In genomic region chr4:25852105-25852504, GRCh38 we compare ENCODE assay signal across 23 cellular contexts. TPM values are rescaled to one million over a fixed set of nuclear protein-coding genes. Genes with fewer than 3 reads are reported as not detected.
DNase-seq lines count a peak whose midpoint lies in the region; ATAC-seq, FAIRE-seq and TF ChIP-seq lines count a peak whose summit lies in the region.
"Had no signal": no experiment of that assay in that cellular context is flagged by ENCODE, and none has a peak within 500 bp of the region (broad histone marks: within the 10 kb centered on the region; RNA-seq: fewer than 3 reads in every experiment).

No MANE protein-coding gene starts in this region.

- WGBS in endodermal cell (ENCODE audit: insufficient coverage in 1 of 2, insufficient read length in 1 of 2), 2 experiments, result 92 to 100% methylated on average over 1 to 3 of the region's 3 CpGs

- H3K36me3 Mint-ChIP-seq in CD4-positive, CD25-positive, alpha-beta regulatory T cell, result peaks cover 27% of the 10 kb centered on the region
- peaks cover 10% of the 10 kb centered on the region for H3K36me3 Mint-ChIP-seq in activated CD4-positive, alpha-beta memory T cell treated with anti-CD3 and anti-CD28 coated beads for 36 hours
- peaks cover 1 to 9% (median 2%) of the 10 kb centered on the region in 3 donors for H3K36me3 Mint-ChIP-seq in naive thymus-derived CD8-positive, alpha-beta T cell
- no peaks in the 10 kb centered on the region for H3K36me3 Mint-ChIP-seq in endodermal cell (ENCODE audit: low read depth)

- CTCF ChIA-PET in activated CD4-positive, alpha-beta memory T cell treated with anti-CD3 and anti-CD28 coated beads for 36 hours (lab: Charles Lee), result no interaction called here

- no peak for ATAC-seq in CD4-positive, CD25-positive, alpha-beta regulatory T cell (ENCODE audit: low read depth in 2 of 2)
- no peak for ATAC-seq in naive thymus-derived CD8-positive, alpha-beta T cell
- no peak for ATAC-seq in HG03571 (IDR thresholded peaks at IDR 0.05; ENCODE audit: unreplicated experiment)
- ATAC-seq: A549, GM23338 had no signal

- H3K9ac ChIP-seq in endodermal cell (ENCODE audit: extremely low read depth, low read length, poor library complexity, severe bottlenecking), result no peak overlapping the region

- no peak overlapping the region for H3K4me3 Mint-ChIP-seq in CD4-positive, CD25-positive, alpha-beta regulatory T cell
- H3K4me3 Mint-ChIP-seq in activated CD4-positive, alpha-beta memory T cell treated with anti-CD3 and anti-CD28 coated beads for 36 hours, result no peak overlapping the region
- no peak overlapping the region for H3K4me3 Mint-ChIP-seq in naive thymus-derived CD8-positive, alpha-beta T cell
- H3K4me3 Mint-ChIP-seq in endodermal cell, result no peak overlapping the region
- H3K4me3 Mint-ChIP-seq: GM23338 had no signal

- TF ChIP-seq CTCF in endodermal cell (conservative IDR thresholded peaks at IDR 0.05) (no peak), D721Med (IDR thresholded peaks at IDR 0.05; ENCODE audit: insufficient read depth, missing control alignments) (no peak)

- POLR2A ChIA-PET in activated CD4-positive, alpha-beta memory T cell treated with anti-CD3 and anti-CD28 coated beads for 36 hours (lab: Charles Lee), result no interaction called here
- POLR2A ChIA-PET in naive thymus-derived CD8-positive, alpha-beta T cell (lab: Charles Lee), result no interaction called here

- no peaks in the 10 kb centered on the region for H3K27me3 Mint-ChIP-seq in CD4-positive, CD25-positive, alpha-beta regulatory T cell
- no peaks in the 10 kb centered on the region for H3K27me3 Mint-ChIP-seq in activated CD4-positive, alpha-beta memory T cell treated with anti-CD3 and anti-CD28 coated beads for 36 hours
- H3K27me3 Mint-ChIP-seq in naive thymus-derived CD8-positive, alpha-beta T cell, result no peaks in the 10 kb centered on the region
- peaks cover 2% of the 10 kb centered on the region for H3K27me3 Mint-ChIP-seq in endodermal cell (ENCODE audit: insufficient read depth)

- FAIRE-seq in GM19239 (lab: Jason Lieb, UNC) (peak; percentile 31), D721Med (lab: Jason Lieb, UNC) (no peak)
- FAIRE-seq: A549, GM12891, HTR-8/SVneo had no signal

- no peaks in the 10 kb centered on the region for H3K9me3 ChIP-seq in CD4-positive, CD25-positive, alpha-beta regulatory T cell (ENCODE audit: control insufficient read depth in 2 of 2, low read length in 2 of 2)
- H3K9me3 ChIP-seq in endodermal cell (ENCODE audit: control insufficient read depth, low read length), result no peaks in the 10 kb centered on the region
- H3K9me3 ChIP-seq: A549, BE2C, Peyer's patch, SJCRH30 had no signal

- H3K27ac Mint-ChIP-seq in CD4-positive, CD25-positive, alpha-beta regulatory T cell, result peak overlapping the region in 2 of 3 donors; percentile 15 to 81
- H3K27ac Mint-ChIP-seq in activated CD4-positive, alpha-beta memory T cell treated with anti-CD3 and anti-CD28 coated beads for 36 hours, result peak overlapping the region; percentile 9
- peak overlapping the region in 8 of 10 donors; percentile 6 to 84 (median 32) for H3K27ac Mint-ChIP-seq in naive thymus-derived CD8-positive, alpha-beta T cell
- H3K27ac Mint-ChIP-seq in endodermal cell, result no peak overlapping the region
- H3K27ac Mint-ChIP-seq: GM23338 had no signal

- H3K4me1 Mint-ChIP-seq in CD4-positive, CD25-positive, alpha-beta regulatory T cell, result peaks cover 23 to 89% (median 67%) of the 10 kb centered on the region in 4 donors
- peaks cover 82% of the 10 kb centered on the region for H3K4me1 Mint-ChIP-seq in activated CD4-positive, alpha-beta memory T cell treated with anti-CD3 and anti-CD28 coated beads for 36 hours (ENCODE audit: low read depth)
- peaks cover 24 to 87% (median 67%) of the 10 kb centered on the region in 4 donors for H3K4me1 Mint-ChIP-seq in naive thymus-derived CD8-positive, alpha-beta T cell
- H3K4me1 Mint-ChIP-seq in endodermal cell, result peaks cover 3% of the 10 kb centered on the region

- intact Hi-C loops in activated CD4-positive, alpha-beta memory T cell treated with anti-CD3 and anti-CD28 coated beads for 36 hours (cut with micrococcal nuclease), result no loop called here

- no peak overlapping the region for H3K27ac ChIP-seq in CD4-positive, CD25-positive, alpha-beta regulatory T cell (ENCODE audit: insufficient read depth, low read length, poor library complexity, severe bottlenecking)
- H3K27ac ChIP-seq in endodermal cell (ENCODE audit: low read depth, low read length), result no peak overlapping the region
- H3K27ac ChIP-seq: A549, Peyer's patch, SJCRH30 had no signal

- DNase-seq in CD4-positive, CD25-positive, alpha-beta regulatory T cell, result no peak
- DNase-seq in GM19239 (ENCODE audit: insufficient read length, low spot score) (no peak), endodermal cell (no peak), D721Med (ENCODE audit: insufficient read length, low spot score) (no peak)
- DNase-seq in activated CD4-positive, alpha-beta memory T cell treated with anti-CD3 and anti-CD28 coated beads for 36 hours, result no peak
- no peak for DNase-seq in naive thymus-derived CD8-positive, alpha-beta T cell
- DNase-seq: BE2C, DMS153, HCEC 1CT, Kasumi-1, NCI-H1417, NCI-H1694 treated with DMSO at 0.1 percent for 48 hours, NCI-H2081 treated with DMSO at 0.1 percent for 48 hours, NCI-H2171 treated with DMSO at 0.1 percent for 48 hours, NCI-H524 treated with DMSO at 0.1 percent for 48 hours, NCI-H82, Peyer's patch, SJCRH30 had no signal

- no peaks in the 10 kb centered on the region for H3K9me3 Mint-ChIP-seq in CD4-positive, CD25-positive, alpha-beta regulatory T cell
- no peaks in the 10 kb centered on the region for H3K9me3 Mint-ChIP-seq in activated CD4-positive, alpha-beta memory T cell treated with anti-CD3 and anti-CD28 coated beads for 36 hours
- H3K9me3 Mint-ChIP-seq in naive thymus-derived CD8-positive, alpha-beta T cell, result no peaks in the 10 kb centered on the region
- no peaks in the 10 kb centered on the region for H3K9me3 Mint-ChIP-seq in endodermal cell
- H3K9me3 Mint-ChIP-seq: GM23338 had no signal

- H3K4me1 ChIP-seq in CD4-positive, CD25-positive, alpha-beta regulatory T cell (ENCODE audit: control insufficient read depth, insufficient read depth, low read length, poor library complexity, severe bottlenecking), result peaks cover 36% of the 10 kb centered on the region
- H3K4me1 ChIP-seq in endodermal cell (ENCODE audit: control insufficient read depth, insufficient read depth, low read length), result no peaks in the 10 kb centered on the region
- H3K4me1 ChIP-seq: A549, BE2C had no signal

- H3K27me3 ChIP-seq in CD4-positive, CD25-positive, alpha-beta regulatory T cell (ENCODE audit: control insufficient read depth, insufficient read depth, low read length), result no peaks in the 10 kb centered on the region
- H3K27me3 ChIP-seq in endodermal cell (ENCODE audit: control insufficient read depth, insufficient read depth, low read length, poor library complexity, severe bottlenecking), result no peaks in the 10 kb centered on the region
- H3K27me3 ChIP-seq: BE2C, Peyer's patch, SJCRH30 had no signal

- peaks cover 5% of the 10 kb centered on the region for H3K36me3 ChIP-seq in CD4-positive, CD25-positive, alpha-beta regulatory T cell (ENCODE audit: control insufficient read depth, insufficient read depth, low read length)
- H3K36me3 ChIP-seq in endodermal cell (ENCODE audit: control insufficient read depth, insufficient read depth, low read length), result no peaks in the 10 kb centered on the region
- H3K36me3 ChIP-seq: BE2C had no signal

- no peak overlapping the region for H3K4me3 ChIP-seq in CD4-positive, CD25-positive, alpha-beta regulatory T cell (ENCODE audit: low read depth, low read length)
- no peak overlapping the region for H3K4me3 ChIP-seq in endodermal cell (ENCODE audit: low read length)
- H3K4me3 ChIP-seq: A549, GM23338, Peyer's patch, SJCRH30 had no signal

RNA-seq across cellular contexts. Expression of gene SEL1L3, which starts 10.7 kb away (rescaled TPM):
- 74.5 TPM for total RNA-seq in CD4-positive, CD25-positive, alpha-beta regulatory T cell
- 10 to 100 TPM; 36.5 to 61.0 (median 44.9) TPM for polyA plus RNA-seq in CD4-positive, CD25-positive, alpha-beta regulatory T cell
- 10 to 100 TPM; 67.1 to 67.7 TPM for total RNA-seq in activated CD4-positive, alpha-beta memory T cell treated with anti-CD3 and anti-CD28 coated beads for 36 hours
- 10 to 100 TPM; 52.7 to 57.2 TPM for total RNA-seq in naive thymus-derived CD8-positive, alpha-beta T cell
- polyA plus RNA-seq in naive thymus-derived CD8-positive, alpha-beta T cell, result 10 to 100 TPM; 19.2 to 35.1 (median 30.4) TPM
- 10 to 100 TPM; 14.9 to 24.5 TPM for total RNA-seq in endodermal cell
- polyA plus RNA-seq in endodermal cell (2013, experiment 1 of 2), result 17.4 TPM
- 15.2 TPM for polyA plus RNA-seq in endodermal cell (2013, experiment 2 of 2)
